Comparison of ENCODE assay signal across 26 cellular contexts in the genomic region with DNA sequence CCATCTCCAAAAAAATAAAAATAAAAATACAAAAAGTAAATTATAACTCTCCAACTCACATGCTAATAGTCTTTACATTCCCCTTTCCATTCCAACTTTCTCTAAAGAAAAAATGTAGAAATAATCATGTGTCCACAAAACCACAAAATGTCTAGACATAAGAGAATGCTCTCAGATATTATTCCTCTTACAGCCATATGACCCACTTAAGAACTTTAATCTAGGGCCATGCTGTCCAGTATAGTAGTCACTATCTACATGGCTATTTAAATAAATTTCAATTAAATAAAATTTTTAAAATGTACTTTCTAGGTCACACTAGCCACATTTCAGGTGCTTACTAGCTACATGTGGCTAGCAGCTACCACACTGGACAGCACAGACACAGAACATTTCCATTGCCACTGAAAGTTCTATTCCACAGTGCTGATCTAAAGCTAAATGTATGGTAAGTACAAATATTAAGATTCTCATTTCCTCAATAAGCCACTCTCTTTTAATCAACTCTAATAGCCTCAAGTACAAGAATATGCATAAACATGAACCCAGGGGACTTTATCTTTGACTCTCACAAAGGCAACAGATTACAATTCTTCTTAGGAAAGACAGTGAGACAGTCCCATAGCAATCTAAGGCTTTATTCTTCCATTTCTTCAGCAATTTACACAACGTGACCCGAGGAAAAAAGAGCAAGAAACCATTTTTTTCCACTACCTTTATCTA.
A peak's percentile ranks its signal among the peaks of the same experiment; 100 is the strongest.
DNase-seq lines count a peak whose midpoint lies in the region; ATAC-seq, FAIRE-seq and TF ChIP-seq lines count a peak whose summit lies in the region.
"Had no signal": no experiment of that assay in that cellular context is flagged by ENCODE, and none has a peak within 500 bp of the region (broad histone marks: within the 10 kb centered on the region; RNA-seq: fewer than 3 reads in every experiment).

No MANE protein-coding gene starts in this region.

- TF ChIP-seq CTCF in A549 (IDR thresholded peaks at IDR 0.05) (no peak), astrocyte (IDR thresholded peaks at IDR 0.05; ENCODE audit: insufficient read depth, low read depth, low read length) (no peak), nephron progenitor cell (IDR thresholded peaks at IDR 0.05) (no peak)

- TF ChIP-seq POLR2A in A549 (IDR thresholded peaks at IDR 0.05; ENCODE audit: low read length): no peak

- H3K9me3 Mint-ChIP-seq in astrocyte (ENCODE audit: unreplicated experiment) (no peaks in the 10 kb centered on the region), nephron progenitor cell (no peaks in the 10 kb centered on the region)
- H3K9me3 Mint-ChIP-seq: activated B cell treated with CpG ODN at 0.5 μM for 24 hours; activated naive CD4-positive, alpha-beta T cell treated with anti-CD3 and anti-CD28 coated beads, Interleukin-2, amount 50 U/mL, for 24 hours; CD4-positive, CD25-positive, alpha-beta regulatory T cell; memory B cell had no signal

- H3K27me3 ChIP-seq in astrocyte (ENCODE audit: insufficient read depth, low read length): no peaks in the 10 kb centered on the region
- H3K27me3 ChIP-seq: esophagus squamous epithelium, Peyer's patch, transverse colon had no signal

- H3K27ac ChIP-seq in A549 (no peak overlapping the region), astrocyte (ENCODE audit: low read depth, low read length) (no peak overlapping the region)
- H3K27ac ChIP-seq: esophagus squamous epithelium, Peyer's patch had no signal

- H3K4me3 ChIP-seq in A549: no peak overlapping the region
- no peak overlapping the region for H3K4me3 ChIP-seq in astrocyte (ENCODE audit: insufficient read depth, low read depth, low read length)
- H3K4me3 ChIP-seq: esophagus squamous epithelium, Peyer's patch, transverse colon had no signal

- DNase-seq in A549 (ENCODE audit: low read depth in 1 of 2, low spot score in 1 of 2) (no peak), GM19239 (ENCODE audit: insufficient read length, low spot score) (no peak), astrocyte (ENCODE audit: low read depth) (peak; percentile 56), nephron progenitor cell (no peak), DMS53 treated with DMSO at 0.1 percent for 48 hours (lab: John Stamatoyannopoulos, UW; ENCODE audit: unreplicated experiment) (no peak), cerebellar cortex (ENCODE audit: low spot score) (no peak), glomerular visceral epithelial cell (ENCODE audit: extremely low spot score) (no peak), inferior parietal cortex (ENCODE audit: extremely low spot score) (no peak)
- DNase-seq: activated B cell treated with CpG ODN at 0.5 μM for 24 hours; activated CD4-positive, alpha-beta T cell treated with anti-CD3 and anti-CD28 coated beads, Interleukin-2, amount 50 U/mL, for 1 hour; anterior cingulate cortex; CD4-positive, CD25-positive, alpha-beta regulatory T cell; esophagus squamous epithelium; foreskin melanocyte; HCEC 1CT; left colon; NCI-H1092 treated with DMSO at 0.1 percent for 48 hours; NCI-H1930; NCI-H526; Peyer's patch; SHP77 treated with DMSO at 0.1 percent for 48 hours; T1000; transverse colon had no signal

- H3K4me1 ChIP-seq in A549 (peaks cover 64% of the 10 kb centered on the region), astrocyte (ENCODE audit: insufficient read depth, low read length) (peaks cover 11% of the 10 kb centered on the region)

- H4K20me1 ChIP-seq in astrocyte (ENCODE audit: insufficient read depth, low read length): peaks cover 57% of the 10 kb centered on the region

- peaks cover 40% of the 10 kb centered on the region for H3K4me1 Mint-ChIP-seq in astrocyte (ENCODE audit: low read depth, unreplicated experiment)
- H3K4me1 Mint-ChIP-seq in nephron progenitor cell: peaks cover 36% of the 10 kb centered on the region

- H3K4me2 ChIP-seq in A549 (0 out of 3 replicates have a peak overlapping the region, but pooled peaks have one; percentile 6), astrocyte (ENCODE audit: low read length) (no peak overlapping the region)

- no peak for FAIRE-seq in A549 (lab: Jason Lieb, UNC)
- FAIRE-seq in GM19239 (lab: Jason Lieb, UNC): peak; percentile 55
- no peak for FAIRE-seq in astrocyte (lab: Jason Lieb, UNC)
- FAIRE-seq: D721Med had no signal

- CTCF ChIA-PET in A549 (lab: Yijun Ruan, JAX): interaction anchor here (0.6 to 1.5 kb wide), 4 partner anchors 8 to 506 kb away, joined by 3 to 6 read pairs (median 4); no protein-coding TSS in a partner anchor

- no peak overlapping the region for H3K9ac ChIP-seq in astrocyte (ENCODE audit: low read length)

- no peak for TF ChIP-seq RAD21 in A549 (conservative IDR thresholded peaks at IDR 0.05 in 1 of 2, IDR thresholded peaks at IDR 0.05 in 1 of 2)

- peaks cover 78% of the 10 kb centered on the region for H3K79me2 ChIP-seq in astrocyte (ENCODE audit: insufficient read depth, low read length)

- no peak overlapping the region for H3K27ac Mint-ChIP-seq in astrocyte (ENCODE audit: unreplicated experiment)
- H3K27ac Mint-ChIP-seq in nephron progenitor cell: peak overlapping the region; percentile 78
- H3K27ac Mint-ChIP-seq: activated B cell treated with CpG ODN at 0.5 μM for 24 hours; activated naive CD4-positive, alpha-beta T cell treated with anti-CD3 and anti-CD28 coated beads, Interleukin-2, amount 50 U/mL, for 24 hours; CD4-positive, CD25-positive, alpha-beta regulatory T cell; memory B cell had no signal

- H3K36me3 Mint-ChIP-seq in astrocyte (ENCODE audit: low read depth, unreplicated experiment): no peaks in the 10 kb centered on the region
- H3K36me3 Mint-ChIP-seq in nephron progenitor cell (ENCODE audit: low read depth): peaks cover 12% of the 10 kb centered on the region
- H3K36me3 Mint-ChIP-seq: activated naive CD4-positive, alpha-beta T cell treated with anti-CD3 and anti-CD28 coated beads, Interleukin-2, amount 50 U/mL, for 24 hours had no signal

- H3K27me3 Mint-ChIP-seq in astrocyte (ENCODE audit: low read depth, unreplicated experiment): no peaks in the 10 kb centered on the region
- H3K27me3 Mint-ChIP-seq in nephron progenitor cell (ENCODE audit: low read depth, poor library complexity): no peaks in the 10 kb centered on the region
- H3K27me3 Mint-ChIP-seq: activated B cell treated with CpG ODN at 0.5 μM for 24 hours; activated naive CD4-positive, alpha-beta T cell treated with anti-CD3 and anti-CD28 coated beads, Interleukin-2, amount 50 U/mL, for 24 hours; CD4-positive, CD25-positive, alpha-beta regulatory T cell; memory B cell had no signal

- H3K9me3 ChIP-seq in A549: no peaks in the 10 kb centered on the region
- H3K9me3 ChIP-seq in astrocyte (ENCODE audit: insufficient read depth, low read depth, low read length): no peaks in the 10 kb centered on the region
- H3K9me3 ChIP-seq: esophagus squamous epithelium, Peyer's patch, transverse colon had no signal

- H2AFZ ChIP-seq in astrocyte (ENCODE audit: low read depth, low read length): no peak overlapping the region

- ATAC-seq in A549: no peak

- no peak for TF ChIP-seq EP300 in A549 (IDR thresholded peaks at IDR 0.05)

- H3K4me3 Mint-ChIP-seq in astrocyte (ENCODE audit: unreplicated experiment) (no peak overlapping the region), nephron progenitor cell (no peak overlapping the region)
- H3K4me3 Mint-ChIP-seq: activated B cell treated with CpG ODN at 0.5 μM for 24 hours; activated naive CD4-positive, alpha-beta T cell treated with anti-CD3 and anti-CD28 coated beads, Interleukin-2, amount 50 U/mL, for 24 hours; CD4-positive, CD25-positive, alpha-beta regulatory T cell; memory B cell had no signal

- no peaks in the 10 kb centered on the region for H3K36me3 ChIP-seq in astrocyte (ENCODE audit: insufficient read depth, low read length)
- H3K36me3 ChIP-seq: esophagus squamous epithelium, Peyer's patch, transverse colon had no signal

- WGBS in A549 (ENCODE audit: missing lambda C conversion rate): 76% methylated on average over 2 of the region's 2 CpGs

- POLR2A ChIA-PET in A549 (lab: Yijun Ruan, JAX): no interaction called here

TF ChIP-seq in A549, 52 proteins besides CTCF, POLR2A, EP300 and RAD21 (continues in another document):
- TF ChIP-seq JUN (IDR thresholded peaks at IDR 0.05) (no peak), REST (IDR thresholded peaks at IDR 0.05) (no peak), HOXA7 (CRISPR knock-in tag; IDR thresholded peaks at IDR 0.05) (no peak), GATA3 (IDR thresholded peaks at IDR 0.05; ENCODE audit: borderline replicate concordance) (no peak), ZFP36 (IDR thresholded peaks at IDR 0.05; ENCODE audit: borderline replicate concordance, partially characterized antibody) (no peak), RARB (CRISPR knock-in tag; IDR thresholded peaks at IDR 0.05) (no peak)
- TF ChIP-seq, protein P1, sequence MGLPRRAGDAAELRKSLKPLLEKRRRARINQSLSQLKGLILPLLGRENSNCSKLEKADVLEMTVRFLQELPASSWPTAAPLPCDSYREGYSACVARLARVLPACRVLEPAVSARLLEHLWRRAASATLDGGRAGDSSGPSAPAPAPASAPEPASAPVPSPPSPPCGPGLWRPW (IDR thresholded peaks at IDR 0.05): no peak
